24 cellular contexts compared by ENCODE assay signal in the genomic region with DNA sequence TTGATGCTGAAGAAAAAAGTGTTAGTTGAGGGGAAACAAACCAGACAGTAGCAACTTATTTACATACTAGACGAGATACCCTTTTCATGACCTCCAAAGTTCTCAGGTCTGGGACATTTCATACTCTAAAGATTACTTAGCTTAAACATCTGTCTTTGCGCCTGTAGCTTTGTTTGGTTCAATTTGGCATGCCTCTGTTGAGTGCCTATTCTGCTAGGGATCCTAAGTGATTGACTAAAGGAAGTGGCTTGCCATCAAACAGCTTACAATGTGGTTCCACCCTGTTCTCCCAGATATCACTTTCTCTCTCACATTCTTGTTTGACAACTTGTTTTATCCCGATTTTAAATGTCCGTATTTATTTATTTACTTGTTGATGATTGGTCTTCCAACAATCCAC.
DNase-seq lines count a peak whose midpoint lies in the region; ATAC-seq and TF ChIP-seq lines count a peak whose summit lies in the region.
"Had no signal": no experiment of that assay in that cellular context is flagged by ENCODE, and none has a peak within 500 bp of the region (broad histone marks: within the 10 kb centered on the region; RNA-seq: fewer than 3 reads in every experiment).

No MANE protein-coding gene starts in this region.

- H3K27ac Mint-ChIP-seq in activated naive CD8-positive, alpha-beta T cell treated with anti-CD3 and anti-CD28 coated beads, Interleukin-2, amount 10 ng/mL, durations not matched to agents 7 days and 5 days, result no peak overlapping the region
- no peak overlapping the region for H3K27ac Mint-ChIP-seq in activated naive CD8-positive, alpha-beta T cell treated with anti-CD3 and anti-CD28 coated beads, Interleukin-2, amount 50 U/mL, for 24 hours
- H3K27ac Mint-ChIP-seq in activated T-helper 2 cell treated with anti-CD3 and anti-CD28 coated beads, Interferon-gamma antibody, Interleukin-2, Interleukin-4, amounts not matched to agents 10 μg/mL and 5 μg/mL and 100 μg/mL, durations not matched to agents 14 hours and 24 hours and 36 hours, result peak overlapping the region; percentile 22
- H3K27ac Mint-ChIP-seq: natural killer cell treated with Interleukin-12 subunit alpha and Interleukin-12 subunit beta and Interleukin-15 and Interleukin-18, amount 100 ng/mL, for 72 hours; stimulated activated memory B cell treated with anti-CD40 and anti-IgM and Interleukin-4, amounts not matched to agents 10 μg/mL and 1 μg/mL and 100 μg/mL, for 72 hours had no signal

- peaks cover 21% of the 10 kb centered on the region for H3K4me1 Mint-ChIP-seq in activated naive CD8-positive, alpha-beta T cell treated with anti-CD3 and anti-CD28 coated beads, Interleukin-2, amount 10 ng/mL, durations not matched to agents 7 days and 5 days
- peaks cover 7% of the 10 kb centered on the region for H3K4me1 Mint-ChIP-seq in activated naive CD8-positive, alpha-beta T cell treated with anti-CD3 and anti-CD28 coated beads, Interleukin-2, amount 50 U/mL, for 24 hours
- peaks cover 26% of the 10 kb centered on the region for H3K4me1 Mint-ChIP-seq in activated T-helper 2 cell treated with anti-CD3 and anti-CD28 coated beads, Interferon-gamma antibody, Interleukin-2, Interleukin-4, amounts not matched to agents 10 μg/mL and 5 μg/mL and 100 μg/mL, durations not matched to agents 14 hours and 24 hours and 36 hours (ENCODE audit: low read depth)
- H3K4me1 Mint-ChIP-seq: stimulated activated memory B cell treated with anti-CD40 and anti-IgM and Interleukin-4, amounts not matched to agents 10 μg/mL and 1 μg/mL and 100 μg/mL, for 72 hours had no signal

- intact Hi-C loops in activated T-helper 2 cell treated with anti-CD3 and anti-CD28 coated beads, Interferon-gamma antibody, Interleukin-2, Interleukin-4, amounts not matched to agents 10 μg/mL and 5 μg/mL and 100 μg/mL, durations not matched to agents 14 hours and 24 hours and 36 hours (cut with micrococcal nuclease), result no loop called here
- intact Hi-C loops in uterus (cut with DNase I; ENCODE audit: low total_unique reads), result no loop called here

- H3K27me3 ChIP-seq in uterus, result no peaks in the 10 kb centered on the region
- H3K27me3 ChIP-seq: hepatocyte, transverse colon had no signal

- no peak overlapping the region for H3K4me3 ChIP-seq in uterus
- H3K4me3 ChIP-seq: hepatocyte, transverse colon had no signal

- TF ChIP-seq CTCF in uterus (IDR thresholded peaks at IDR 0.05), result no peak

- peak overlapping the region; percentile 20 for H3K4me3 Mint-ChIP-seq in activated naive CD8-positive, alpha-beta T cell treated with anti-CD3 and anti-CD28 coated beads, Interleukin-2, amount 10 ng/mL, durations not matched to agents 7 days and 5 days
- no peak overlapping the region for H3K4me3 Mint-ChIP-seq in activated naive CD8-positive, alpha-beta T cell treated with anti-CD3 and anti-CD28 coated beads, Interleukin-2, amount 50 U/mL, for 24 hours
- H3K4me3 Mint-ChIP-seq in activated T-helper 2 cell treated with anti-CD3 and anti-CD28 coated beads, Interferon-gamma antibody, Interleukin-2, Interleukin-4, amounts not matched to agents 10 μg/mL and 5 μg/mL and 100 μg/mL, durations not matched to agents 14 hours and 24 hours and 36 hours (ENCODE audit: low read depth), result no peak overlapping the region
- H3K4me3 Mint-ChIP-seq: natural killer cell treated with Interleukin-12 subunit alpha and Interleukin-12 subunit beta and Interleukin-15 and Interleukin-18, amount 100 ng/mL, for 72 hours; stimulated activated memory B cell treated with anti-CD40 and anti-IgM and Interleukin-4, amounts not matched to agents 10 μg/mL and 1 μg/mL and 100 μg/mL, for 72 hours had no signal

- peaks cover 4% of the 10 kb centered on the region for H3K9me3 Mint-ChIP-seq in activated naive CD8-positive, alpha-beta T cell treated with anti-CD3 and anti-CD28 coated beads, Interleukin-2, amount 10 ng/mL, durations not matched to agents 7 days and 5 days
- no peaks in the 10 kb centered on the region for H3K9me3 Mint-ChIP-seq in activated naive CD8-positive, alpha-beta T cell treated with anti-CD3 and anti-CD28 coated beads, Interleukin-2, amount 50 U/mL, for 24 hours
- peaks cover 7% of the 10 kb centered on the region for H3K9me3 Mint-ChIP-seq in activated T-helper 2 cell treated with anti-CD3 and anti-CD28 coated beads, Interferon-gamma antibody, Interleukin-2, Interleukin-4, amounts not matched to agents 10 μg/mL and 5 μg/mL and 100 μg/mL, durations not matched to agents 14 hours and 24 hours and 36 hours
- H3K9me3 Mint-ChIP-seq: natural killer cell treated with Interleukin-12 subunit alpha and Interleukin-12 subunit beta and Interleukin-15 and Interleukin-18, amount 100 ng/mL, for 72 hours; stimulated activated memory B cell treated with anti-CD40 and anti-IgM and Interleukin-4, amounts not matched to agents 10 μg/mL and 1 μg/mL and 100 μg/mL, for 72 hours had no signal

- H3K27me3 Mint-ChIP-seq in activated naive CD8-positive, alpha-beta T cell treated with anti-CD3 and anti-CD28 coated beads, Interleukin-2, amount 10 ng/mL, durations not matched to agents 7 days and 5 days, result no peaks in the 10 kb centered on the region
- H3K27me3 Mint-ChIP-seq in activated naive CD8-positive, alpha-beta T cell treated with anti-CD3 and anti-CD28 coated beads, Interleukin-2, amount 50 U/mL, for 24 hours, result no peaks in the 10 kb centered on the region
- H3K27me3 Mint-ChIP-seq in activated T-helper 2 cell treated with anti-CD3 and anti-CD28 coated beads, Interferon-gamma antibody, Interleukin-2, Interleukin-4, amounts not matched to agents 10 μg/mL and 5 μg/mL and 100 μg/mL, durations not matched to agents 14 hours and 24 hours and 36 hours (ENCODE audit: low read depth), result no peaks in the 10 kb centered on the region
- H3K27me3 Mint-ChIP-seq: natural killer cell treated with Interleukin-12 subunit alpha and Interleukin-12 subunit beta and Interleukin-15 and Interleukin-18, amount 100 ng/mL, for 72 hours; stimulated activated memory B cell treated with anti-CD40 and anti-IgM and Interleukin-4, amounts not matched to agents 10 μg/mL and 1 μg/mL and 100 μg/mL, for 72 hours had no signal

- no peak overlapping the region for H3K27ac ChIP-seq in uterus
- H3K27ac ChIP-seq: 22Rv1, hepatocyte, transverse colon had no signal

- no peak for TF ChIP-seq POLR2A in uterus (IDR thresholded peaks at IDR 0.05)

- H3K4me1 ChIP-seq in uterus, result no peaks in the 10 kb centered on the region
- H3K4me1 ChIP-seq: transverse colon had no signal

- peaks cover 9% of the 10 kb centered on the region for H3K36me3 Mint-ChIP-seq in activated naive CD8-positive, alpha-beta T cell treated with anti-CD3 and anti-CD28 coated beads, Interleukin-2, amount 10 ng/mL, durations not matched to agents 7 days and 5 days
- H3K36me3 Mint-ChIP-seq in activated naive CD8-positive, alpha-beta T cell treated with anti-CD3 and anti-CD28 coated beads, Interleukin-2, amount 50 U/mL, for 24 hours (ENCODE audit: low read depth), result no peaks in the 10 kb centered on the region
- H3K36me3 Mint-ChIP-seq in activated T-helper 2 cell treated with anti-CD3 and anti-CD28 coated beads, Interferon-gamma antibody, Interleukin-2, Interleukin-4, amounts not matched to agents 10 μg/mL and 5 μg/mL and 100 μg/mL, durations not matched to agents 14 hours and 24 hours and 36 hours (ENCODE audit: low read depth), result peaks cover 4% of the 10 kb centered on the region
- H3K36me3 Mint-ChIP-seq: natural killer cell treated with Interleukin-12 subunit alpha and Interleukin-12 subunit beta and Interleukin-15 and Interleukin-18, amount 100 ng/mL, for 72 hours; stimulated activated memory B cell treated with anti-CD40 and anti-IgM and Interleukin-4, amounts not matched to agents 10 μg/mL and 1 μg/mL and 100 μg/mL, for 72 hours had no signal

- POLR2A ChIA-PET in activated naive CD8-positive, alpha-beta T cell treated with anti-CD3 and anti-CD28 coated beads, Interleukin-2, amount 10 ng/mL, durations not matched to agents 7 days and 5 days (lab: Charles Lee), result no interaction called here

- peak; percentile 61 for ATAC-seq in activated naive CD8-positive, alpha-beta T cell treated with anti-CD3 and anti-CD28 coated beads, Interleukin-2, amount 10 ng/mL, durations not matched to agents 7 days and 5 days (ENCODE audit: low read depth)
- ATAC-seq in activated naive CD8-positive, alpha-beta T cell treated with anti-CD3 and anti-CD28 coated beads, Interleukin-2, amount 50 U/mL, for 24 hours, result no peak
- ATAC-seq: natural killer cell treated with Interleukin-12 subunit alpha and Interleukin-12 subunit beta and Interleukin-15 and Interleukin-18, amount 100 ng/mL, for 72 hours; Right ventricle myocardium inferior; stimulated activated memory B cell treated with anti-CD40 and anti-IgM and Interleukin-4, amounts not matched to agents 10 μg/mL and 1 μg/mL and 100 μg/mL, for 72 hours had no signal

- no peaks in the 10 kb centered on the region for H3K36me3 ChIP-seq in uterus
- H3K36me3 ChIP-seq: transverse colon had no signal

- H3K9me3 ChIP-seq in uterus, result no peaks in the 10 kb centered on the region
- H3K9me3 ChIP-seq: transverse colon had no signal

- DNase-seq in DMS153 (lab: John Stamatoyannopoulos, UW), result peak; percentile 68
- no peak for DNase-seq in DMS153 treated with DMSO at 0.1 percent for 48 hours (lab: John Stamatoyannopoulos, UW; ENCODE audit: unreplicated experiment)
- DNase-seq in activated naive CD8-positive, alpha-beta T cell treated with anti-CD3 and anti-CD28 coated beads, Interleukin-2, amount 10 ng/mL, durations not matched to agents 7 days and 5 days, result no peak
- no peak for DNase-seq in activated naive CD8-positive, alpha-beta T cell treated with anti-CD3 and anti-CD28 coated beads, Interleukin-2, amount 50 U/mL, for 24 hours
- no peak for DNase-seq in activated T-helper 2 cell treated with anti-CD3 and anti-CD28 coated beads, Interferon-gamma antibody, Interleukin-2, Interleukin-4, amounts not matched to agents 10 μg/mL and 5 μg/mL and 100 μg/mL, durations not matched to agents 14 hours and 24 hours and 36 hours (ENCODE audit: low spot score)
- no peak for DNase-seq in stimulated activated CD4-positive, alpha-beta T cell treated with anti-CD3 and anti-CD28 coated beads, Interleukin-12 subunit alpha, Interleukin-12 subunit beta, amount 100 ng/mL, for 4 hours
- no peak for DNase-seq in uterus
- DNase-seq in nucleus accumbens (lab: John Stamatoyannopoulos, UW), result no peak
- DNase-seq: activated CD4-positive, alpha-beta T cell treated with anti-CD3 and anti-CD28 coated beads for 48 hours; activated T-cell treated with anti-CD3 and anti-CD28 coated beads, Interleukin-2, amount 50 U/mL, for 48 hours; C1 segment of cervical spinal cord; effector CD4-positive, alpha-beta T cell; HCEC 1CT; kidney glomerular epithelial cell; NCI-H1417 treated with DMSO at 0.1 percent for 48 hours; NCI-H2029 treated with DMSO at 0.1 percent for 48 hours; NCI-H524; NK-92 treated with Interleukin-12 subunit alpha and Interleukin-12 subunit beta, amount 100 ng/mL, for 24 hours; transverse colon had no signal
